Comparison of ENCODE assay signal across 19 cellular contexts in the genomic region with DNA sequence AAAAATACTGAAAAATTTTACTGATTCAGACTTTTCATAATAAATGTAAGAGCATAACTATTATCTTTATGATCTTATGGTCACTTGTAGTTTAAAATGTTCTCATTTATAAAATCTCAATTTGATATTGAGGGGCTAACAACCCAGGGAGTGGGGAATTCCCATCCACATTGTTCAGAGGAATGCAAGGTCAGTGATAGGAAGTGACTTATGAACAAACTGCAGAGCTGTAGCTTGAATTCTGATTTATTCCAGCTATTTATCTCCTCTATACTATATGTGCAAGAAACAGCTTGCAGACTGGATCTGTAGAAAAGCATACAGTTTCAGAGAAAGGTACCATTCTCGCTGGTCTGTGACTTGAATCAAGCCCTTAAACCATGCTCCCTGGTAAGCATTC.
A peak's percentile ranks its signal among the peaks of the same experiment; 100 is the strongest.
DNase-seq lines count a peak whose midpoint lies in the region; ATAC-seq and TF ChIP-seq lines count a peak whose summit lies in the region.
"Had no signal": no experiment of that assay in that cellular context is flagged by ENCODE, and none has a peak within 500 bp of the region (broad histone marks: within the 10 kb centered on the region; RNA-seq: fewer than 3 reads in every experiment).

No MANE protein-coding gene starts in this region.

- H3K36me3 ChIP-seq in HUES6 (ENCODE audit: control insufficient read depth, insufficient read depth, low read length), result peaks cover 9% of the 10 kb centered on the region; the same call in 1 of the 2 replicates
- no peaks in the 10 kb centered on the region for H3K36me3 ChIP-seq in tibial artery

- H3K27ac ChIP-seq in HUES6 (ENCODE audit: low read depth, low read length), result peak overlapping the region; percentile 19; the same call in 1 of the 2 replicates
- H3K27ac ChIP-seq in tibial artery, result peak overlapping the region; percentile 55 to 81
- H3K27ac ChIP-seq: RWPE1 had no signal

- ATAC-seq in GM21423 (IDR thresholded peaks at IDR 0.05; ENCODE audit: unreplicated experiment), result no peak
- ATAC-seq: GM12878 had no signal

- H3K9me3 Mint-ChIP-seq in nephron, result peaks cover 7% of the 10 kb centered on the region
- H3K9me3 Mint-ChIP-seq: CD4-positive, CD25-positive, alpha-beta regulatory T cell had no signal

- peak overlapping the region in 1 of 3 experiments; percentile 2 for H3K4me3 Mint-ChIP-seq in nephron
- H3K4me3 Mint-ChIP-seq: B cell; CD4-positive, CD25-positive, alpha-beta regulatory T cell had no signal

- TF ChIP-seq CTCF in nephron (IDR thresholded peaks at IDR 0.05; ENCODE audit: unreplicated experiment in 3 of 3), result no peak
- no peak for TF ChIP-seq CTCF in tibial artery (IDR thresholded peaks at IDR 0.05)
- no peak for TF ChIP-seq CTCF in GM20000 (IDR thresholded peaks at IDR 0.05; ENCODE audit: extremely low read depth, missing control alignments)

- peaks cover 71% of the 10 kb centered on the region for H3K4me1 Mint-ChIP-seq in nephron
- H3K4me1 Mint-ChIP-seq: B cell had no signal

- H3K27ac Mint-ChIP-seq in nephron, result peak overlapping the region; percentile 35 to 83 (median 44)
- H3K27ac Mint-ChIP-seq: B cell; CD4-positive, CD25-positive, alpha-beta regulatory T cell had no signal

- DNase-seq in dermis microvascular lymphatic vessel endothelial cell (ENCODE audit: low read depth in 2 of 2), result peak; percentile 43 to 74
- DNase-seq in tibial artery, result no peak
- no peak for DNase-seq in GM20000 (ENCODE audit: low spot score)
- DNase-seq in occipital lobe (lab: John Stamatoyannopoulos, UW), result no peak
- DNase-seq: CD4-positive, CD25-positive, alpha-beta regulatory T cell; DMS79; GOT3; KBM-7; NCI-H1048; NCI-H146; NCI-H2081 treated with DMSO at 0.1 percent for 48 hours; NCI-H510A treated with DMSO at 0.1 percent for 48 hours; NCI-H82 had no signal

- no peak overlapping the region for H3K4me3 ChIP-seq in HUES6 (ENCODE audit: low read depth, low read length)
- no peak overlapping the region for H3K4me3 ChIP-seq in tibial artery
- H3K4me3 ChIP-seq: GM12878 had no signal

- no peaks in the 10 kb centered on the region for H3K9me3 ChIP-seq in HUES6 (ENCODE audit: control insufficient read depth, insufficient read depth, low read depth, low read length)
- no peaks in the 10 kb centered on the region for H3K9me3 ChIP-seq in tibial artery

- H3K36me3 Mint-ChIP-seq in nephron (ENCODE audit: low read depth), result peaks cover 6% of the 10 kb centered on the region

- intact Hi-C loops in tibial artery (cut with DNase I; ENCODE audit: low total_unique reads), result loop anchor here (5.0 kb wide), 2 partner anchors 113 to 193 kb away; partner anchors contain the start of gene SYNPO2

- H3K4me1 ChIP-seq in HUES6 (ENCODE audit: control insufficient read depth, insufficient read depth, low read length) (0 out of 2 replicates have a peak, but pooled peaks cover 10% of the 10 kb centered on the region), tibial artery (peaks cover 0 to 66% (median 42%) of the 10 kb centered on the region in 4 donors)

- no peak overlapping the region for H3K9ac ChIP-seq in HUES6 (ENCODE audit: low read length)

- H3K27me3 ChIP-seq in HUES6 (ENCODE audit: control insufficient read depth, insufficient read depth, low read length), result no peaks in the 10 kb centered on the region
- H3K27me3 ChIP-seq in tibial artery, result no peaks in the 10 kb centered on the region

- H3K27me3 Mint-ChIP-seq in nephron (ENCODE audit: low read depth), result peaks cover 3% of the 10 kb centered on the region
- H3K27me3 Mint-ChIP-seq: B cell; CD4-positive, CD25-positive, alpha-beta regulatory T cell had no signal

Comparison
In these comparisons a context has a peak if more than half of its experiments do, and no peak if none do; other contexts are left out.
1. DNase-seq: peak in dermis microvascular lymphatic vessel endothelial cell (2 of 2); none in tibial artery (0 of 2), GM20000 (single experiment) and occipital lobe (single experiment).